ENCODE assay signal across 9 cellular contexts in the genomic region with DNA sequence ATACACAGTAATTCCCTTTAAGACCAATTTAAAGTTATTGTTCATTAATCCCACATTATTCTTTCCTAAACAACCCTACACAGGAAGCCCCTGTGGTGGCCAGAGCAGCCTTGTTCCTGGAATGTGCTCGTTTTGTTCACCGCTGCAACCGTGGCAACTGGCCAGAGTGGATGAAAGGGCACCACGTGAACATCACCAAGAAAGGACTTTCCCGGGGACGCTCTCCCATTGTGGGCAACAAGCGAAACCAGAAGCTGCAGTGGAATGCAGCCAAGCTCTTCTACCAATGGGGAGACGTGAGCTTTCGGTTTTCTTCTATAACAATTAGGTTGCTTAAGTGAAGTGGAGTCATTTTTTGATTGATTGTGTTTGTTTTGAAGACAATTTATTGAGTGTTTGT.
DNase-seq lines count a peak whose midpoint lies in the region; ATAC-seq and TF ChIP-seq lines count a peak whose summit lies in the region.
"Had no signal": no experiment of that assay in that cellular context is flagged by ENCODE, and none has a peak within 500 bp of the region (broad histone marks: within the 10 kb centered on the region; RNA-seq: fewer than 3 reads in every experiment).

No MANE protein-coding gene starts in this region.

- no peak overlapping the region for H3K4me3 ChIP-seq in Karpas-422 (ENCODE audit: low read length)

- H3K27me3 ChIP-seq in Karpas-422 (ENCODE audit: low read length) = no peaks in the 10 kb centered on the region

- H3K4me1 ChIP-seq in Karpas-422 (ENCODE audit: low read length) = no peaks in the 10 kb centered on the region

- H3K36me3 ChIP-seq in Karpas-422 (ENCODE audit: insufficient read depth, low read length) = no peaks in the 10 kb centered on the region

- H3K27ac ChIP-seq in Karpas-422 (ENCODE audit: low read length) = no peak overlapping the region

- H3K4me2 ChIP-seq in Karpas-422 (ENCODE audit: low read depth, low read length, poor library complexity, severe bottlenecking) = no peak overlapping the region

- no peaks in the 10 kb centered on the region for H3K9me3 Mint-ChIP-seq in activated naive CD8-positive, alpha-beta T cell treated with anti-CD3 and anti-CD28 coated beads for 36 hours

- H4K20me1 ChIP-seq in Karpas-422 (ENCODE audit: insufficient read depth, low read depth, low read length) = no peaks in the 10 kb centered on the region

- H3K4me1 Mint-ChIP-seq in activated naive CD8-positive, alpha-beta T cell treated with anti-CD3 and anti-CD28 coated beads for 36 hours = no peaks in the 10 kb centered on the region

- no peak overlapping the region for H3K27ac Mint-ChIP-seq in activated naive CD8-positive, alpha-beta T cell treated with anti-CD3 and anti-CD28 coated beads for 36 hours

- DNase-seq in nucleus accumbens (lab: John Stamatoyannopoulos, UW) (peak in 44 of 56 donors; percentile 1 to 79 (median 31)), Karpas-422 (no peak), HCEC 1CT (no peak)
- DNase-seq in activated naive CD8-positive, alpha-beta T cell treated with anti-CD3 and anti-CD28 coated beads for 36 hours = no peak
- no peak for DNase-seq in activated CD4-positive, CD25-positive, alpha-beta regulatory T cell treated with anti-CD3 and anti-CD28 coated beads, Interleukin-2, amount 50 U/mL, for 72 hours
- DNase-seq: NCI-H446 treated with DMSO at 0.1 percent for 48 hours had no signal

- no peaks in the 10 kb centered on the region for H3K79me2 ChIP-seq in Karpas-422 (ENCODE audit: low read length)

- no peak overlapping the region for H2AFZ ChIP-seq in Karpas-422 (ENCODE audit: low read length)

- no peaks in the 10 kb centered on the region for H3K9me3 ChIP-seq in Karpas-422 (ENCODE audit: low read length)

- H3K9me2 ChIP-seq in Karpas-422 (replicated peaks; ENCODE audit: insufficient read depth, low read length) = no peaks in the 10 kb centered on the region

- H3K9ac ChIP-seq in Karpas-422 (ENCODE audit: low read length) = no peak overlapping the region

- H3K27me3 Mint-ChIP-seq in activated naive CD8-positive, alpha-beta T cell treated with anti-CD3 and anti-CD28 coated beads for 36 hours = peaks cover 3% of the 10 kb centered on the region

- no peak overlapping the region for H3K4me3 Mint-ChIP-seq in activated naive CD8-positive, alpha-beta T cell treated with anti-CD3 and anti-CD28 coated beads for 36 hours

- ATAC-seq in GM21717 (IDR thresholded peaks at IDR 0.05; ENCODE audit: unreplicated experiment) (peak; percentile 65), esophagus mucosa (peak; percentile 48)

- no peaks in the 10 kb centered on the region for H3K36me3 Mint-ChIP-seq in activated naive CD8-positive, alpha-beta T cell treated with anti-CD3 and anti-CD28 coated beads for 36 hours

TF ChIP-seq in PFSK-1, 5 proteins besides CTCF, POLR2A, EP300 and RAD21:
- TF ChIP-seq SIN3A (IDR thresholded peaks at IDR 0.05; ENCODE audit: borderline replicate concordance, insufficient read depth, low read length) (no peak), FOXP2 (optimal IDR thresholded peaks at IDR 0.05; ENCODE audit: borderline replicate concordance, extremely low read depth, extremely low read length, insufficient read depth) (peak; percentile 23)

Comparison
In these comparisons a context has a peak if more than half of its experiments do, and no peak if none do; other contexts are left out.
1. DNase-seq: peak in nucleus accumbens (44 of 56); none in Karpas-422 (single experiment), HCEC 1CT (single experiment), activated naive CD8-positive, alpha-beta T cell treated with anti-CD3 and anti-CD28 coated beads for 36 hours (single experiment) and activated CD4-positive, CD25-positive, alpha-beta regulatory T cell treated with anti-CD3 and anti-CD28 coated beads, Interleukin-2, amount 50 U/mL, for 72 hours (single experiment).